ENCODE assay signal across 8 cellular contexts in the genomic region with DNA sequence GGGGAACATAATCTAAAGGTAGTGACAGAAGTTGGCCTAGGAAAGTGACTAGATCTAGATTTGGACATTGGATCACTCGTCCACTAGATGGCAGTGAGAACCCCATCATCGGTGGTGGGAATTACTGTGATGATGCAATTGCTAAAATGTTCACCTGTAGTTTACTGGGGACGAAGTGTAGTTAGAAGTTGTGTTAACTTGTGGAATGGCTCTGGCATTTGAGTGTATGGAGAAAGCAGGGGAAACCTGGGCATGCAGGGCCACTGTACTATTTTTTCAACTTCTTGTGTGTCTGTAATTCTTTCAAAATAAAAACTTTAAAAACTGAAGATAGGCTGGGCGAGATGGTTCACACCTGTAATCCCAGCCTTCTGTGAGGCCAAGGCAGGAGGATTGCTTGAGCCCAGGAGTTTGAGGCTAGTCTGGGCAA.
DNase-seq lines count a peak whose midpoint lies in the region; ATAC-seq and TF ChIP-seq lines count a peak whose summit lies in the region.

No MANE protein-coding gene starts in this region.

- DNase-seq in AG04449 (ENCODE audit: low read depth, low spot score) = no peak
- DNase-seq in NCI-H460 (ENCODE audit: extremely low read depth, low read depth) = peak; percentile 71
- peak; percentile 82 for DNase-seq in activated CD4-positive, alpha-beta T cell treated with anti-CD3 and anti-CD28 coated beads, Interleukin-2, amount 10 ng/mL, durations not matched to agents 7 days and 5 days
- DNase-seq in dermis blood vessel endothelial cell = peak; percentile 75
- peak; percentile 87 for DNase-seq in medulla oblongata (ENCODE audit: extremely low spot score)
- DNase-seq in stimulated activated CD8-positive, alpha-beta memory T cell treated with anti-CD3 and anti-CD28 coated beads, Interleukin-4, amount 100 ng/mL, for 1 hour (ENCODE audit: low read depth in 2 of 2, low spot score in 1 of 2) = peak; percentile 8 to 18

- ATAC-seq in GM18858 (IDR thresholded peaks at IDR 0.05; ENCODE audit: unreplicated experiment) = peak; percentile 72
- peak; percentile 68 for ATAC-seq in HG03097 (IDR thresholded peaks at IDR 0.05; ENCODE audit: low FRiP score, unreplicated experiment)

- CTCF ChIA-PET in AG04449 (lab: Yijun Ruan, JAX) = interaction anchor here (0.6 to 9.3 kb wide), 32 partner anchors 9 to 640 kb away, joined by 3 to 303 read pairs (median 4); a partner anchor contains a TSS
- CTCF ChIA-PET in activated CD4-positive, alpha-beta T cell treated with anti-CD3 and anti-CD28 coated beads, Interleukin-2, amount 10 ng/mL, durations not matched to agents 7 days and 5 days (lab: Charles Lee) = interaction anchor here (0.6 to 9.8 kb wide), 9 partner anchors 17 to 384 kb away, joined by 3 to 107 read pairs (median 4); a partner anchor contains a TSS

- no peak overlapping the region for H3K4me3 ChIP-seq in AG04449 (ENCODE audit: low read depth, low read length)

- H3K36me3 Mint-ChIP-seq in activated CD4-positive, alpha-beta T cell treated with anti-CD3 and anti-CD28 coated beads, Interleukin-2, amount 10 ng/mL, durations not matched to agents 7 days and 5 days (ENCODE audit: low read depth) = no peaks in the 10 kb centered on the region

- POLR2A ChIA-PET in AG04449 (lab: Yijun Ruan, JAX) = no interaction called here
- POLR2A ChIA-PET in activated CD4-positive, alpha-beta T cell treated with anti-CD3 and anti-CD28 coated beads, Interleukin-2, amount 10 ng/mL, durations not matched to agents 7 days and 5 days (lab: Charles Lee) = interaction anchor here (0.6 to 1.7 kb wide), 4 partner anchors 82 to 104 kb away, joined by 6 to 10 read pairs (median 6); no protein-coding TSS in a partner anchor

- TF ChIP-seq CTCF in AG04449 (IDR thresholded peaks at IDR 0.05; ENCODE audit: insufficient read depth, low read length, missing control alignments) = peak; percentile 67

- no peak overlapping the region for H3K4me3 Mint-ChIP-seq in activated CD4-positive, alpha-beta T cell treated with anti-CD3 and anti-CD28 coated beads, Interleukin-2, amount 10 ng/mL, durations not matched to agents 7 days and 5 days

- no peaks in the 10 kb centered on the region for H3K27me3 Mint-ChIP-seq in activated CD4-positive, alpha-beta T cell treated with anti-CD3 and anti-CD28 coated beads, Interleukin-2, amount 10 ng/mL, durations not matched to agents 7 days and 5 days

- H3K9me3 Mint-ChIP-seq in activated CD4-positive, alpha-beta T cell treated with anti-CD3 and anti-CD28 coated beads, Interleukin-2, amount 10 ng/mL, durations not matched to agents 7 days and 5 days = peaks cover 9% of the 10 kb centered on the region

- peak overlapping the region; percentile 11 for H3K27ac Mint-ChIP-seq in activated CD4-positive, alpha-beta T cell treated with anti-CD3 and anti-CD28 coated beads, Interleukin-2, amount 10 ng/mL, durations not matched to agents 7 days and 5 days

- H3K4me1 Mint-ChIP-seq in activated CD4-positive, alpha-beta T cell treated with anti-CD3 and anti-CD28 coated beads, Interleukin-2, amount 10 ng/mL, durations not matched to agents 7 days and 5 days = peaks cover 22% of the 10 kb centered on the region
